Comparison of ENCODE assay signal across 1 cellular context in the genomic region with DNA sequence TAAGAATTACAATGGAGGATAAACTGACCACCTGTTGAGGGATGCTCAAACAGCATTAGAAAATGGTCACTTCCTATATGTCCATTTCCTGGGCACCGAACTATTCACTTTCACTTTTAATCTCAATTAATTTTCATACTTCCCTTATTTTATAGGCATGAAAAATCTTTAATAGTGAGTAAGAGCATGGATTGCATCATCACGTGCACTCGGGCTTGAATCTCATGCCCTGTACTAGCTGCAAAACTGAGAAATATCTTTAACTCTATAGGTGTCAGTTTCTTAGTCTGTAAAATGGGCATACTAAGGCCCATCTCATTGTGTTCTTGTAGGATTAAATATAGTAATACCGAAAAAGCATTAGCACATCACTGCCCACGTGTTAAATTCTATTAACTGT.
TF ChIP-seq lines count a peak whose summit lies in the region.

No MANE protein-coding gene starts in this region.

TF ChIP-seq in HepG2, 621 proteins besides CTCF, POLR2A, EP300 and RAD21:
- TF ChIP-seq CEBPB (IDR thresholded peaks at IDR 0.05; ENCODE audit: borderline replicate concordance, low read depth, low read length) (peak; percentile 69; the same call in 1 of the 2 replicates), ZNF12 (CRISPR knock-in tag; IDR thresholded peaks at IDR 0.05) (no peak)
